Comparison of ENCODE assay signal across 19 cellular contexts in genomic region chr14:75915063-75915462, GRCh38.
A peak's percentile ranks its signal among the peaks of the same experiment; 100 is the strongest.
DNase-seq lines count a peak whose midpoint lies in the region; ATAC-seq, FAIRE-seq and TF ChIP-seq lines count a peak whose summit lies in the region.
"Had no signal": no experiment of that assay in that cellular context is flagged by ENCODE, and none has a peak within 500 bp of the region (broad histone marks: within the 10 kb centered on the region; RNA-seq: fewer than 3 reads in every experiment).

No MANE protein-coding gene starts in this region.

- H3K4me3 ChIP-seq in K562, result no peak overlapping the region
- H3K4me3 ChIP-seq: Peyer's patch had no signal

- peak; percentile 41 for FAIRE-seq in GM12891 (lab: Jason Lieb, UNC)
- no peak for FAIRE-seq in K562 (lab: Jason Lieb, UNC)

- no peaks in the 10 kb centered on the region for H3K9me1 ChIP-seq in K562 (ENCODE audit: control insufficient read depth, insufficient read depth, low read length)

- intact Hi-C loops in K562 (cut with micrococcal nuclease) (no loop called here), Calu3 (cut with micrococcal nuclease; ENCODE audit: unreplicated experiment) (no loop called here)
- intact Hi-C loops in activated CD4-positive, alpha-beta memory T cell treated with anti-CD3 and anti-CD28 coated beads for 36 hours (cut with micrococcal nuclease), result no loop called here

- H3K27ac ChIP-seq in K562 (ENCODE audit: extremely low read depth, low read depth, low read length), result no peak overlapping the region
- H3K27ac ChIP-seq: Peyer's patch had no signal

- no peaks in the 10 kb centered on the region for H3K27me3 ChIP-seq in K562 (ENCODE audit: control insufficient read depth in 2 of 2, insufficient read depth in 2 of 2, low read length in 2 of 2)
- H3K27me3 ChIP-seq: Peyer's patch had no signal

- TF ChIP-seq POLR2A in GM12891 (IDR thresholded peaks at IDR 0.05; ENCODE audit: low read depth, low read length) (no peak), K562 (conservative IDR thresholded peaks at IDR 0.05) (no peak)

- CTCF ChIA-PET in HEK293T (lab: Yijun Ruan, JAX) (interaction anchor here (3.4 kb wide), 1 partner anchor 9 kb away, joined by 17 read pairs; no protein-coding TSS in a partner anchor), K562 (lab: Yijun Ruan, JAX; ENCODE audit: low intra/inter-chr PET ratio) (no interaction called here), Calu3 (lab: Charles Lee) (no interaction called here)
- CTCF ChIA-PET in activated CD4-positive, alpha-beta memory T cell treated with anti-CD3 and anti-CD28 coated beads for 36 hours (lab: Charles Lee), result no interaction called here

- ATAC-seq in K562, result no peak

- no peaks in the 10 kb centered on the region for H3K36me3 Mint-ChIP-seq in mesothelial cell of epicardium
- H3K36me3 Mint-ChIP-seq in Calu3 (ENCODE audit: insufficient read depth, unreplicated experiment), result no peaks in the 10 kb centered on the region
- H3K36me3 Mint-ChIP-seq in activated CD4-positive, alpha-beta memory T cell treated with anti-CD3 and anti-CD28 coated beads for 36 hours, result peaks cover 3% of the 10 kb centered on the region

- no peak for TF ChIP-seq RAD21 in K562 (CRISPR knock-in tag; conservative IDR thresholded peaks at IDR 0.05 in 1 of 2, IDR thresholded peaks at IDR 0.05 in 1 of 2)

- no peak overlapping the region for H2AFZ ChIP-seq in K562 (ENCODE audit: low read depth, low read length)

- TF ChIP-seq EP300 in K562 (IDR thresholded peaks at IDR 0.05; ENCODE audit: low read length), result no peak

- H3K36me3 ChIP-seq in K562 (ENCODE audit: control insufficient read depth, insufficient read depth, low read length), result no peaks in the 10 kb centered on the region
- H3K36me3 ChIP-seq: Peyer's patch had no signal

- in situ Hi-C loops in K562 (cut with MboI), result no loop called here

- H3K9me3 Mint-ChIP-seq in mesothelial cell of epicardium, result no peaks in the 10 kb centered on the region
- H3K9me3 Mint-ChIP-seq in Calu3 (ENCODE audit: low read depth, unreplicated experiment), result no peaks in the 10 kb centered on the region
- no peaks in the 10 kb centered on the region for H3K9me3 Mint-ChIP-seq in activated CD4-positive, alpha-beta memory T cell treated with anti-CD3 and anti-CD28 coated beads for 36 hours

- H3K27me3 Mint-ChIP-seq in mesothelial cell of epicardium (ENCODE audit: low read depth) (no peaks in the 10 kb centered on the region), Calu3 (ENCODE audit: unreplicated experiment) (no peaks in the 10 kb centered on the region)
- no peaks in the 10 kb centered on the region for H3K27me3 Mint-ChIP-seq in activated CD4-positive, alpha-beta memory T cell treated with anti-CD3 and anti-CD28 coated beads for 36 hours

- POLR2A ChIA-PET in HEK293T (lab: Yijun Ruan, JAX) (no interaction called here), K562 (lab: Yijun Ruan, JAX) (no interaction called here)
- POLR2A ChIA-PET in activated CD4-positive, alpha-beta memory T cell treated with anti-CD3 and anti-CD28 coated beads for 36 hours (lab: Charles Lee), result no interaction called here

- DNase-seq in GM12891 (ENCODE audit: insufficient read length, low spot score) (no peak), HEK293T (ENCODE audit: extremely low spot score) (no peak), K562 (ENCODE audit: extremely low read depth in 1 of 4, low spot score in 3 of 4) (no peak), mesothelial cell of epicardium (ENCODE audit: low spot score in 2 of 2, unreplicated experiment in 2 of 2) (no peak), Calu3 (no peak), HK-2 (ENCODE audit: unreplicated experiment) (no peak)
- DNase-seq in activated CD4-positive, alpha-beta memory T cell treated with anti-CD3 and anti-CD28 coated beads for 36 hours, result no peak
- DNase-seq: AML-193, DMS153, GDM1, H7, KG1, NCI-H1105 treated with DMSO at 0.1 percent for 48 hours, NCI-H1694, NCI-H2081 treated with DMSO at 0.1 percent for 48 hours, NCI-H446, Peyer's patch, Right ventricle myocardium superior had no signal

- WGBS in K562 (ENCODE audit: insufficient coverage, low coverage, missing lambda C conversion rate), result 33% methylated on average over 1 of the region's 2 CpGs

- no peaks in the 10 kb centered on the region for H4K20me1 ChIP-seq in K562 (replicated peaks; ENCODE audit: control insufficient read depth, insufficient read depth, low read length)

- no peaks in the 10 kb centered on the region for H3K9me3 ChIP-seq in K562 (replicated peaks; ENCODE audit: control insufficient read depth, insufficient read depth, low read depth, low read length)
- H3K9me3 ChIP-seq: Peyer's patch had no signal

- no peak overlapping the region for H3K4me3 Mint-ChIP-seq in mesothelial cell of epicardium
- H3K4me3 Mint-ChIP-seq in Calu3 (ENCODE audit: low read depth, unreplicated experiment), result no peak overlapping the region
- no peak overlapping the region for H3K4me3 Mint-ChIP-seq in activated CD4-positive, alpha-beta memory T cell treated with anti-CD3 and anti-CD28 coated beads for 36 hours
- H3K4me3 Mint-ChIP-seq: CD14-positive monocyte had no signal

- H3K27ac Mint-ChIP-seq in mesothelial cell of epicardium (peak overlapping the region; percentile 45), Calu3 (ENCODE audit: unreplicated experiment) (no peak overlapping the region)
- no peak overlapping the region for H3K27ac Mint-ChIP-seq in activated CD4-positive, alpha-beta memory T cell treated with anti-CD3 and anti-CD28 coated beads for 36 hours
- H3K27ac Mint-ChIP-seq: CD14-positive monocyte had no signal

- H3K79me2 ChIP-seq in K562 (ENCODE audit: control insufficient read depth, insufficient read depth, low read length), result no peaks in the 10 kb centered on the region

- no peak overlapping the region for H3K4me2 ChIP-seq in K562 (ENCODE audit: insufficient read depth, low read length)

- BruUV-seq in K562 (replicated peaks; lab: Mats Ljungman, UMichigan) (no TSS peak), Calu3 (replicated peaks; lab: Mats Ljungman, UMichigan) (no TSS peak)

- TF ChIP-seq CTCF in K562 (IDR thresholded peaks at IDR 0.05 in 2 of 3, conservative IDR thresholded peaks at IDR 0.05 in 1 of 3; ENCODE audit: insufficient read depth in 2 of 3, low read depth in 1 of 3, low read length in 3 of 3) (no peak), mesothelial cell of epicardium (IDR thresholded peaks at IDR 0.05; ENCODE audit: unreplicated experiment) (no peak), Calu3 (IDR thresholded peaks at IDR 0.05; ENCODE audit: unreplicated experiment) (no peak)

- no peak overlapping the region for H3K9ac ChIP-seq in K562 (ENCODE audit: insufficient read depth in 1 of 2, low read depth in 2 of 2, low read length in 2 of 2)

- peaks cover 0 to 2% of the 10 kb centered on the region in 2 experiments; a peak in 3 of 5 replicates for H3K4me1 ChIP-seq in K562 (replicated peaks in 1 of 2; ENCODE audit: control insufficient read depth in 2 of 2, insufficient read depth in 2 of 2, low read length in 2 of 2)

- H3K4me1 Mint-ChIP-seq in mesothelial cell of epicardium, result peaks cover 40% of the 10 kb centered on the region
- peaks cover 4% of the 10 kb centered on the region for H3K4me1 Mint-ChIP-seq in Calu3 (ENCODE audit: low read depth, unreplicated experiment)
- no peaks in the 10 kb centered on the region for H3K4me1 Mint-ChIP-seq in activated CD4-positive, alpha-beta memory T cell treated with anti-CD3 and anti-CD28 coated beads for 36 hours (ENCODE audit: low read depth)
- H3K4me1 Mint-ChIP-seq: CD14-positive monocyte had no signal

TF ChIP-seq in GM12891, 5 proteins besides CTCF, POLR2A, EP300 and RAD21:
- TF ChIP-seq PAX5 (IDR thresholded peaks at IDR 0.05; ENCODE audit: insufficient read depth, low read length, severe bottlenecking) (no peak), TAF1 (IDR thresholded peaks at IDR 0.05; ENCODE audit: low read depth, low read length) (no peak), POLR2AphosphoS5 (IDR thresholded peaks at IDR 0.05; ENCODE audit: low read depth, low read length) (no peak), SPI1 (IDR thresholded peaks at IDR 0.05; ENCODE audit: low read depth, low read length) (no peak), POU2F2 (IDR thresholded peaks at IDR 0.05; ENCODE audit: low read depth, low read length) (no peak)

TF ChIP-seq in HEK293T, 16 proteins besides CTCF, POLR2A, EP300 and RAD21:
- TF ChIP-seq ARNT (IDR thresholded peaks at IDR 0.05), result no peak
- no peak for TF ChIP-seq NFRKB (IDR thresholded peaks at IDR 0.05)
- TF ChIP-seq ELF4 (IDR thresholded peaks at IDR 0.05), result no peak
- TF ChIP-seq ZNF384 (IDR thresholded peaks at IDR 0.05), result no peak
- TF ChIP-seq PKNOX1 (IDR thresholded peaks at IDR 0.05), result 0 out of 2 replicates have a peak, but pooled peaks have one; percentile 15

TF ChIP-seq in K562, 482 proteins besides CTCF, POLR2A, EP300 and RAD21 (continues in another document):
- TF ChIP-seq NR2C2 (CRISPR knock-in tag; IDR thresholded peaks at IDR 0.05) (no peak), NR2C2 (tag; IDR thresholded peaks at IDR 0.05) (no peak), PURB (CRISPR knock-in tag; IDR thresholded peaks at IDR 0.05; ENCODE audit: low read depth) (no peak), NBN (IDR thresholded peaks at IDR 0.05; ENCODE audit: low read depth) (no peak), NR3C1 (CRISPR knock-in tag; IDR thresholded peaks at IDR 0.05) (no peak), PBX2 (CRISPR knock-in tag; IDR thresholded peaks at IDR 0.05; ENCODE audit: low read depth) (no peak), PBX2 (tag; conservative IDR thresholded peaks at IDR 0.05; ENCODE audit: low read depth) (0 out of 2 replicates have a peak, but pooled peaks have one; percentile 10), DMBX1 (CRISPR knock-in tag; IDR thresholded peaks at IDR 0.05; ENCODE audit: borderline replicate concordance) (no peak), RB1 (IDR thresholded peaks at IDR 0.05; ENCODE audit: low read depth) (no peak), ETS2 (tag; IDR thresholded peaks at IDR 0.05; ENCODE audit: borderline replicate concordance, poor library complexity, severe bottlenecking) (no peak), CEBPB (tag; IDR thresholded peaks at IDR 0.05) (peak; percentile 73)
